Comparison of ENCODE assay signal across 14 cellular contexts in the genomic region with DNA sequence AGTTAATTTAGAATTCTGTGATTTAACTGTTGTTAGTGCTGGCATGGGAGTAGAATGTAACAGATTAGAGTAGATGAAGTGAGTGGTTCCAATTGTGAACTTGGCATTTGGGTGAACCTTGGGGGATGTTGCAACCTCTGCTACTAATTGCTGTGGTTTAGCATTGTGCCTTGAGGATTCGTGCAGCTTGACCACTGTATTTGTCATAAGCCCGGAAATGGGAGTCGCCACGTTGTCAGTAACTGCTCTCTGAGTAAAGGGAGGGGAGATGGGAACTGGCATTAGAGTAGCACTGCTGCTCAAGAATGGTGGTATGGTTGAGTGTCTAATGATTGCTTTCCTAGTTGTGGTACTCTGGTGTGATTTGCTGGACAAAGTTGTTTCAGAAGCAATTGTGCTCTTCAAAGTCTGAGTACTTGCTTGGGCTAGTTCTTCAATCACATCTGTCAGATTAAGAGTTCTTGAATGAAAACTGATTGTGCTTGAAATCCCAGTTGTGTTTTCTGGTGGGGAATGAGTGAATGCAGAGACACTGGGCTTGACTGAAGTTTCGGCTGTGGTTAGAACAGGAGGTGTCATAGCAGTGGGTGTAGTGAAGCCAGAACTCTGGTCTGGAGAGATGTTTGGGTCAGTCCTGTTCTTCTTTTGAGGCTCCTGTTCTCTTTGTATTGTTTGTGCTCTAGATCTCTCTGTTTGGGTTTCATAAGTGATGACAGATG. TPM values are rescaled to one million over a fixed set of nuclear protein-coding genes. Genes with fewer than 3 reads are reported as not detected.
A peak's percentile ranks its signal among the peaks of the same experiment; 100 is the strongest.
DNase-seq lines count a peak whose midpoint lies in the region; ATAC-seq and FAIRE-seq lines count a peak whose summit lies in the region.
"Had no signal": no experiment of that assay in that cellular context is flagged by ENCODE, and none has a peak within 500 bp of the region (broad histone marks: within the 10 kb centered on the region; RNA-seq: fewer than 3 reads in every experiment).

No MANE protein-coding gene starts in this region.

- FAIRE-seq in GM19239 (lab: Jason Lieb, UNC): no peak

- DNase-seq in AML-193 (lab: John Stamatoyannopoulos, UW) (peak; percentile 98 to 99), KBM-7 (peak; percentile 92), adipocyte (ENCODE audit: low read depth) (peak; percentile 83), right cardiac atrium (peak; percentile 38 to 71 (median 49)), NCI-H82 treated with DMSO at 0.1 percent for 48 hours (lab: John Stamatoyannopoulos, UW; ENCODE audit: unreplicated experiment) (no peak), GM19239 (ENCODE audit: insufficient read length, low spot score) (no peak)
- DNase-seq: CD8-positive, alpha-beta T cell; stimulated activated CD4-positive, alpha-beta T cell treated with anti-CD3 and anti-CD28 coated beads, Interleukin-4, amount 100 ng/mL, for 4 hours; testis had no signal

- H3K9ac ChIP-seq in adipocyte (ENCODE audit: low read length): no peak overlapping the region

- H3K36me3 ChIP-seq in adipocyte (ENCODE audit: control insufficient read depth, insufficient read depth, low read length, severe bottlenecking): no peaks in the 10 kb centered on the region

- peak; percentile 86 to 89 for ATAC-seq in right cardiac atrium
- ATAC-seq in GM18519 (IDR thresholded peaks at IDR 0.05; ENCODE audit: low FRiP score, unreplicated experiment): no peak
- ATAC-seq in GM21515 (IDR thresholded peaks at IDR 0.05; ENCODE audit: unreplicated experiment): no peak
- ATAC-seq: CD8-positive, alpha-beta T cell had no signal

- peak overlapping the region; percentile 13 for H3K4me3 ChIP-seq in adipocyte (ENCODE audit: low read length)
- no peak overlapping the region for H3K4me3 ChIP-seq in right cardiac atrium (ENCODE audit: low read length)
- H3K4me3 ChIP-seq: testis had no signal

- H3K27ac ChIP-seq in right cardiac atrium (ENCODE audit: low read length): no peak overlapping the region
- H3K27ac ChIP-seq: testis had no signal

- H3K9me3 ChIP-seq in adipocyte (ENCODE audit: control insufficient read depth, low read length): peaks cover 29% of the 10 kb centered on the region
- no peaks in the 10 kb centered on the region for H3K9me3 ChIP-seq in right cardiac atrium (ENCODE audit: control insufficient read depth, low read length)
- H3K9me3 ChIP-seq: testis had no signal

- WGBS in right cardiac atrium: 57% methylated on average over 5 of the region's 5 CpGs

- H3K4me1 ChIP-seq in adipocyte (ENCODE audit: control insufficient read depth, insufficient read depth, low read length) (peaks cover 12% of the 10 kb centered on the region), right cardiac atrium (ENCODE audit: control insufficient read depth, insufficient read depth, low read length) (no peaks in the 10 kb centered on the region)
- H3K4me1 ChIP-seq: testis had no signal

- H3K27me3 ChIP-seq in adipocyte (replicated peaks; ENCODE audit: control insufficient read depth, insufficient read depth, low read length) (peaks cover 28% of the 10 kb centered on the region), right cardiac atrium (ENCODE audit: control insufficient read depth, insufficient read depth) (no peaks in the 10 kb centered on the region)
- H3K27me3 ChIP-seq: testis had no signal

- in situ Hi-C loops in KBM-7 (cut with MboI; ENCODE audit: low pct_unique_long_range_greater_than_20kb, low sequenced_read_pairs): no loop called here

- intact Hi-C loops in right cardiac atrium (cut with DNase I): loop anchor here in 3 of 4 donors (5.0 to 10.0 kb wide), 4 partner anchors 209 to 469 kb away; no protein-coding TSS in a partner anchor

RNA-seq across cellular contexts. Expression of gene IGSF10, which starts 15.4 kb away (rescaled TPM):
- 10 to 100 TPM in 3 of 4 donors, 1 to 10 TPM in 1; 5.0 to 19.3 (median 14.0) TPM for total RNA-seq in right cardiac atrium
- 12.3 TPM for polyA plus RNA-seq in right cardiac atrium
- total RNA-seq: activated T-helper 1 cell treated with anti-CD3 and anti-CD28 coated beads, Interleukin-12 subunit alpha, Interleukin-12 subunit beta, Interleukin-2, Interleukin-4 antibody, amounts not matched to agents 30 ng/mL and 10 ng/mL and 1 ng/mL, durations not matched to agents 14 hours and 24 hours and 36 hours; CD8-positive, alpha-beta T cell; dermis microvascular lymphatic vessel endothelial cell; neural crest cell had no signal

Comparison
In these comparisons a context has a peak if more than half of its experiments do, and no peak if none do; other contexts are left out.
1. DNase-seq: peak in AML-193 (2 of 2), KBM-7 (single experiment), adipocyte (single experiment) and right cardiac atrium (3 of 3); none in NCI-H82 treated with DMSO at 0.1 percent for 48 hours (single experiment) and GM19239 (single experiment).
2. ATAC-seq: peak in right cardiac atrium (2 of 2); none in GM18519 (single experiment) and GM21515 (single experiment).